Comparison of ENCODE assay signal across 1 cellular context in genomic region chr3:111861396-111861795, GRCh38.
TF ChIP-seq lines count a peak whose summit lies in the region.

No MANE protein-coding gene starts in this region.

TF ChIP-seq in GM23338, 12 proteins besides CTCF, POLR2A, EP300 and RAD21 (continued from another document):
- TF ChIP-seq ZNF462 (CRISPR knock-in tag; IDR thresholded peaks at IDR 0.05) (no peak), EZH2phosphoT487 (IDR thresholded peaks at IDR 0.05; ENCODE audit: unreplicated experiment) (no peak), STAT1 (IDR thresholded peaks at IDR 0.05; ENCODE audit: unreplicated experiment) (no peak)
